1 cellular context compared by ENCODE assay signal in the genomic region with DNA sequence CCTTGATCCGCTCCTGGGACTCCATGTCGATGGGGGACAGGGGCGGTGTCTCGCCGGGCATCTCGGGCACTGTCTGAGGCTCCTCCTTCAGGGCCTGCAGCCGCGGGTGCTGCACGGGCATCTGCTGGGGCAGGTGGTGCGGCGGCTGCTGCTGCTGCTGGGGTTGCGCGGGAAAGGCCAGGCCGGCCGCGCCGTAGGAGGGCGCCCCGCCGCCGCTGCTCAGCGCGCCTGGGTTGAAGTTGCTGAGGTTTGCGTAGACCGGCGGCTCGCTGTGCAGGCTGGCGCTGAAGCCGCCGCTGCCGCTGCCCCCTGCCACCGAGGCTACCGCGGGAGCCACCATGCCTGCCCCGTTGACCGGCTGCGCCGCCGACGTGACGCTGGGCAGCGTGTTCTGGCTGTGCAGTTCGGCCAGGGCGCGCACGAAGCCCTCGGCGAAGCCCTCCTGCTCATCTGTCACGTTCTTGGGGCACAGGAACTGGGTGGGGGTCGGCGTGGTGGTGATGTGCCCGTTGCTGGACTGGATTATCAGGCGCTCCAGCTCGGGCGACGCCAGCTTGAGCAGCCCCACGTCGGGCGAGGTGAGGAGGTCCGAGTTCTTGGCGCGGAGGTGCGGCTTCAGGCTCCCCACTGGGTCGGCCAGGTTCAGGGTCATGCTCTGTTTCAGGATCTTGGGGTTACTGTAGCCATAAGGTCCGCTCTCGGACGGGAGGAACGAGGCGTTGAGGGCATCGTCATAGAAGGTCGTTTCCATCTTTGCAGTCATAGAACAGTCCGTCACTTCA.
TF ChIP-seq lines count a peak whose summit lies in the region.

No MANE protein-coding gene starts in this region.

TF ChIP-seq in K562, 482 proteins besides CTCF, POLR2A, EP300 and RAD21 (continued from another document and continues in another):
- TF ChIP-seq, protein P1, sequence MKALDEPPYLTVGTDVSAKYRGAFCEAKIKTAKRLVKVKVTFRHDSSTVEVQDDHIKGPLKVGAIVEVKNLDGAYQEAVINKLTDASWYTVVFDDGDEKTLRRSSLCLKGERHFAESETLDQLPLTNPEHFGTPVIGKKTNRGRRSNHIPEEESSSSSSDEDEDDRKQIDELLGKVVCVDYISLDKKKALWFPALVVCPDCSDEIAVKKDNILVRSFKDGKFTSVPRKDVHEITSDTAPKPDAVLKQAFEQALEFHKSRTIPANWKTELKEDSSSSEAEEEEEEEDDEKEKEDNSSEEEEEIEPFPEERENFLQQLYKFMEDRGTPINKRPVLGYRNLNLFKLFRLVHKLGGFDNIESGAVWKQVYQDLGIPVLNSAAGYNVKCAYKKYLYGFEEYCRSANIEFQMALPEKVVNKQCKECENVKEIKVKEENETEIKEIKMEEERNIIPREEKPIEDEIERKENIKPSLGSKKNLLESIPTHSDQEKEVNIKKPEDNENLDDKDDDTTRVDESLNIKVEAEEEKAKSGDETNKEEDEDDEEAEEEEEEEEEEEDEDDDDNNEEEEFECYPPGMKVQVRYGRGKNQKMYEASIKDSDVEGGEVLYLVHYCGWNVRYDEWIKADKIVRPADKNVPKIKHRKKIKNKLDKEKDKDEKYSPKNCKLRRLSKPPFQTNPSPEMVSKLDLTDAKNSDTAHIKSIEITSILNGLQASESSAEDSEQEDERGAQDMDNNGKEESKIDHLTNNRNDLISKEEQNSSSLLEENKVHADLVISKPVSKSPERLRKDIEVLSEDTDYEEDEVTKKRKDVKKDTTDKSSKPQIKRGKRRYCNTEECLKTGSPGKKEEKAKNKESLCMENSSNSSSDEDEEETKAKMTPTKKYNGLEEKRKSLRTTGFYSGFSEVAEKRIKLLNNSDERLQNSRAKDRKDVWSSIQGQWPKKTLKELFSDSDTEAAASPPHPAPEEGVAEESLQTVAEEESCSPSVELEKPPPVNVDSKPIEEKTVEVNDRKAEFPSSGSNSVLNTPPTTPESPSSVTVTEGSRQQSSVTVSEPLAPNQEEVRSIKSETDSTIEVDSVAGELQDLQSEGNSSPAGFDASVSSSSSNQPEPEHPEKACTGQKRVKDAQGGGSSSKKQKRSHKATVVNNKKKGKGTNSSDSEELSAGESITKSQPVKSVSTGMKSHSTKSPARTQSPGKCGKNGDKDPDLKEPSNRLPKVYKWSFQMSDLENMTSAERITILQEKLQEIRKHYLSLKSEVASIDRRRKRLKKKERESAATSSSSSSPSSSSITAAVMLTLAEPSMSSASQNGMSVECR (CRISPR knock-in tag; IDR thresholded peaks at IDR 0.05): peak; percentile 56; the same call in 1 of the 2 replicates
- TF ChIP-seq, protein P2, sequence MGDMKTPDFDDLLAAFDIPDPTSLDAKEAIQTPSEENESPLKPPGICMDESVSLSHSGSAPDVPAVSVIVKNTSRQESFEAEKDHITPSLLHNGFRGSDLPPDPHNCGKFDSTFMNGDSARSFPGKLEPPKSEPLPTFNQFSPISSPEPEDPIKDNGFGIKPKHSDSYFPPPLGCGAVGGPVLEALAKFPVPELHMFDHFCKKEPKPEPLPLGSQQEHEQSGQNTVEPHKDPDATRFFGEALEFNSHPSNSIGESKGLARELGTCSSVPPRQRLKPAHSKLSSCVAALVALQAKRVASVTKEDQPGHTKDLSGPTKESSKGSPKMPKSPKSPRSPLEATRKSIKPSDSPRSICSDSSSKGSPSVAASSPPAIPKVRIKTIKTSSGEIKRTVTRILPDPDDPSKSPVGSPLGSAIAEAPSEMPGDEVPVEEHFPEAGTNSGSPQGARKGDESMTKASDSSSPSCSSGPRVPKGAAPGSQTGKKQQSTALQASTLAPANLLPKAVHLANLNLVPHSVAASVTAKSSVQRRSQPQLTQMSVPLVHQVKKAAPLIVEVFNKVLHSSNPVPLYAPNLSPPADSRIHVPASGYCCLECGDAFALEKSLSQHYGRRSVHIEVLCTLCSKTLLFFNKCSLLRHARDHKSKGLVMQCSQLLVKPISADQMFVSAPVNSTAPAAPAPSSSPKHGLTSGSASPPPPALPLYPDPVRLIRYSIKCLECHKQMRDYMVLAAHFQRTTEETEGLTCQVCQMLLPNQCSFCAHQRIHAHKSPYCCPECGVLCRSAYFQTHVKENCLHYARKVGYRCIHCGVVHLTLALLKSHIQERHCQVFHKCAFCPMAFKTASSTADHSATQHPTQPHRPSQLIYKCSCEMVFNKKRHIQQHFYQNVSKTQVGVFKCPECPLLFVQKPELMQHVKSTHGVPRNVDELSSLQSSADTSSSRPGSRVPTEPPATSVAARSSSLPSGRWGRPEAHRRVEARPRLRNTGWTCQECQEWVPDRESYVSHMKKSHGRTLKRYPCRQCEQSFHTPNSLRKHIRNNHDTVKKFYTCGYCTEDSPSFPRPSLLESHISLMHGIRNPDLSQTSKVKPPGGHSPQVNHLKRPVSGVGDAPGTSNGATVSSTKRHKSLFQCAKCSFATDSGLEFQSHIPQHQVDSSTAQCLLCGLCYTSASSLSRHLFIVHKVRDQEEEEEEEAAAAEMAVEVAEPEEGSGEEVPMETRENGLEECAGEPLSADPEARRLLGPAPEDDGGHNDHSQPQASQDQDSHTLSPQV (IDR thresholded peaks at IDR 0.05): 0 out of 2 replicates have a peak, but pooled peaks have one; percentile 20
- 0 out of 2 replicates have a peak, but pooled peaks have one; percentile 44 for TF ChIP-seq CAMTA2 (CRISPR knock-in tag; conservative IDR thresholded peaks at IDR 0.05)
- TF ChIP-seq ZSCAN29 (IDR thresholded peaks at IDR 0.05): peak; percentile 87
- peak; percentile 100 for TF ChIP-seq SAFB2 (IDR thresholded peaks at IDR 0.05; ENCODE audit: borderline replicate concordance, low read depth, low read length, severe bottlenecking)
- TF ChIP-seq, protein P3, sequence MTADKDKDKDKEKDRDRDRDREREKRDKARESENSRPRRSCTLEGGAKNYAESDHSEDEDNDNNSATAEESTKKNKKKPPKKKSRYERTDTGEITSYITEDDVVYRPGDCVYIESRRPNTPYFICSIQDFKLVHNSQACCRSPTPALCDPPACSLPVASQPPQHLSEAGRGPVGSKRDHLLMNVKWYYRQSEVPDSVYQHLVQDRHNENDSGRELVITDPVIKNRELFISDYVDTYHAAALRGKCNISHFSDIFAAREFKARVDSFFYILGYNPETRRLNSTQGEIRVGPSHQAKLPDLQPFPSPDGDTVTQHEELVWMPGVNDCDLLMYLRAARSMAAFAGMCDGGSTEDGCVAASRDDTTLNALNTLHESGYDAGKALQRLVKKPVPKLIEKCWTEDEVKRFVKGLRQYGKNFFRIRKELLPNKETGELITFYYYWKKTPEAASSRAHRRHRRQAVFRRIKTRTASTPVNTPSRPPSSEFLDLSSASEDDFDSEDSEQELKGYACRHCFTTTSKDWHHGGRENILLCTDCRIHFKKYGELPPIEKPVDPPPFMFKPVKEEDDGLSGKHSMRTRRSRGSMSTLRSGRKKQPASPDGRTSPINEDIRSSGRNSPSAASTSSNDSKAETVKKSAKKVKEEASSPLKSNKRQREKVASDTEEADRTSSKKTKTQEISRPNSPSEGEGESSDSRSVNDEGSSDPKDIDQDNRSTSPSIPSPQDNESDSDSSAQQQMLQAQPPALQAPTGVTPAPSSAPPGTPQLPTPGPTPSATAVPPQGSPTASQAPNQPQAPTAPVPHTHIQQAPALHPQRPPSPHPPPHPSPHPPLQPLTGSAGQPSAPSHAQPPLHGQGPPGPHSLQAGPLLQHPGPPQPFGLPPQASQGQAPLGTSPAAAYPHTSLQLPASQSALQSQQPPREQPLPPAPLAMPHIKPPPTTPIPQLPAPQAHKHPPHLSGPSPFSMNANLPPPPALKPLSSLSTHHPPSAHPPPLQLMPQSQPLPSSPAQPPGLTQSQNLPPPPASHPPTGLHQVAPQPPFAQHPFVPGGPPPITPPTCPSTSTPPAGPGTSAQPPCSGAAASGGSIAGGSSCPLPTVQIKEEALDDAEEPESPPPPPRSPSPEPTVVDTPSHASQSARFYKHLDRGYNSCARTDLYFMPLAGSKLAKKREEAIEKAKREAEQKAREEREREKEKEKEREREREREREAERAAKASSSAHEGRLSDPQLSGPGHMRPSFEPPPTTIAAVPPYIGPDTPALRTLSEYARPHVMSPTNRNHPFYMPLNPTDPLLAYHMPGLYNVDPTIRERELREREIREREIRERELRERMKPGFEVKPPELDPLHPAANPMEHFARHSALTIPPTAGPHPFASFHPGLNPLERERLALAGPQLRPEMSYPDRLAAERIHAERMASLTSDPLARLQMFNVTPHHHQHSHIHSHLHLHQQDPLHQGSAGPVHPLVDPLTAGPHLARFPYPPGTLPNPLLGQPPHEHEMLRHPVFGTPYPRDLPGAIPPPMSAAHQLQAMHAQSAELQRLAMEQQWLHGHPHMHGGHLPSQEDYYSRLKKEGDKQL (CRISPR knock-in tag; IDR thresholded peaks at IDR 0.05; ENCODE audit: borderline replicate concordance): peak; percentile 29; the same call in 1 of the 2 replicates
- TF ChIP-seq, protein P4, sequence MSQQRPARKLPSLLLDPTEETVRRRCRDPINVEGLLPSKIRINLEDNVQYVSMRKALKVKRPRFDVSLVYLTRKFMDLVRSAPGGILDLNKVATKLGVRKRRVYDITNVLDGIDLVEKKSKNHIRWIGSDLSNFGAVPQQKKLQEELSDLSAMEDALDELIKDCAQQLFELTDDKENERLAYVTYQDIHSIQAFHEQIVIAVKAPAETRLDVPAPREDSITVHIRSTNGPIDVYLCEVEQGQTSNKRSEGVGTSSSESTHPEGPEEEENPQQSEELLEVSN (IDR thresholded peaks at IDR 0.05; ENCODE audit: borderline replicate concordance in 1 of 2, extremely low read depth in 1 of 2, insufficient read depth in 1 of 2, insufficient read length in 1 of 2, low read depth in 1 of 2, low read length in 1 of 2, poor library complexity in 1 of 2, severe bottlenecking in 1 of 2): peak; percentile 84 to 94
- TF ChIP-seq FOSL1 (tag; conservative IDR thresholded peaks at IDR 0.05): no peak
- TF ChIP-seq NRF1 (conservative IDR thresholded peaks at IDR 0.05 in 1 of 2, IDR thresholded peaks at IDR 0.05 in 1 of 2): 0 out of 4 replicates have a peak, but pooled peaks of 1 of the 2 experiments have one; percentile 35
- TF ChIP-seq, protein P5, sequence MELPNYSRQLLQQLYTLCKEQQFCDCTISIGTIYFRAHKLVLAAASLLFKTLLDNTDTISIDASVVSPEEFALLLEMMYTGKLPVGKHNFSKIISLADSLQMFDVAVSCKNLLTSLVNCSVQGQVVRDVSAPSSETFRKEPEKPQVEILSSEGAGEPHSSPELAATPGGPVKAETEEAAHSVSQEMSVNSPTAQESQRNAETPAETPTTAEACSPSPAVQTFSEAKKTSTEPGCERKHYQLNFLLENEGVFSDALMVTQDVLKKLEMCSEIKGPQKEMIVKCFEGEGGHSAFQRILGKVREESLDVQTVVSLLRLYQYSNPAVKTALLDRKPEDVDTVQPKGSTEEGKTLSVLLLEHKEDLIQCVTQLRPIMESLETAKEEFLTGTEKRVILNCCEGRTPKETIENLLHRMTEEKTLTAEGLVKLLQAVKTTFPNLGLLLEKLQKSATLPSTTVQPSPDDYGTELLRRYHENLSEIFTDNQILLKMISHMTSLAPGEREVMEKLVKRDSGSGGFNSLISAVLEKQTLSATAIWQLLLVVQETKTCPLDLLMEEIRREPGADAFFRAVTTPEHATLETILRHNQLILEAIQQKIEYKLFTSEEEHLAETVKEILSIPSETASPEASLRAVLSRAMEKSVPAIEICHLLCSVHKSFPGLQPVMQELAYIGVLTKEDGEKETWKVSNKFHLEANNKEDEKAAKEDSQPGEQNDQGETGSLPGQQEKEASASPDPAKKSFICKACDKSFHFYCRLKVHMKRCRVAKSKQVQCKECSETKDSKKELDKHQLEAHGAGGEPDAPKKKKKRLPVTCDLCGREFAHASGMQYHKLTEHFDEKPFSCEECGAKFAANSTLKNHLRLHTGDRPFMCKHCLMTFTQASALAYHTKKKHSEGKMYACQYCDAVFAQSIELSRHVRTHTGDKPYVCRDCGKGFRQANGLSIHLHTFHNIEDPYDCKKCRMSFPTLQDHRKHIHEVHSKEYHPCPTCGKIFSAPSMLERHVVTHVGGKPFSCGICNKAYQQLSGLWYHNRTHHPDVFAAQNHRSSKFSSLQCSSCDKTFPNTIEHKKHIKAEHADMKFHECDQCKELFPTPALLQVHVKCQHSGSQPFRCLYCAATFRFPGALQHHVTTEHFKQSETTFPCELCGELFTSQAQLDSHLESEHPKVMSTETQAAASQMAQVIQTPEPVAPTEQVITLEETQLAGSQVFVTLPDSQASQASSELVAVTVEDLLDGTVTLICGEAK (IDR thresholded peaks at IDR 0.05): no peak
- TF ChIP-seq, protein P5 (CRISPR knock-in tag; IDR thresholded peaks at IDR 0.05): peak; percentile 55; the same call in 1 of the 2 replicates
- TF ChIP-seq YY1 (IDR thresholded peaks at IDR 0.05; ENCODE audit: borderline replicate concordance in 1 of 3, control insufficient read depth in 1 of 3, extremely low read depth in 1 of 3, insufficient read depth in 3 of 3, insufficient read length in 1 of 3, insufficient replicate concordance in 2 of 3, low read depth in 1 of 3, low read length in 2 of 3): no peak
- TF ChIP-seq ZNF282 (CRISPR knock-in tag; IDR thresholded peaks at IDR 0.05): 0 out of 2 replicates have a peak, but pooled peaks have one; percentile 42
- TF ChIP-seq ELF1 (tag; IDR thresholded peaks at IDR 0.05): no peak
- peak; percentile 38; the same call in 1 of the 2 replicates for TF ChIP-seq ZNF263 (CRISPR knock-in tag; IDR thresholded peaks at IDR 0.05; ENCODE audit: borderline replicate concordance)
- TF ChIP-seq POLR2AphosphoS5 (IDR thresholded peaks at IDR 0.05; ENCODE audit: control insufficient read depth, insufficient read depth, low read depth, low read length): 0 out of 2 replicates have a peak, but pooled peaks have one; percentile 14
- TF ChIP-seq LCOR (CRISPR knock-in tag; IDR thresholded peaks at IDR 0.05): peak; percentile 75
- TF ChIP-seq, protein P6, sequence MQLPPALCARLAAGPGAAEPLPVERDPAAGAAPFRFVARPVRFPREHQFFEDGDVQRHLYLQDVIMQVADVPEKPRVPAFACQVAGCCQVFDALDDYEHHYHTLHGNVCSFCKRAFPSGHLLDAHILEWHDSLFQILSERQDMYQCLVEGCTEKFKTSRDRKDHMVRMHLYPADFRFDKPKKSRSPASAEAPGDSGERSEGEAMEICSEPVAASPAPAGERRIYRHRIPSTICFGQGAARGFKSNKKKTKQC (CRISPR knock-in tag; IDR thresholded peaks at IDR 0.05): peak; percentile 85
